Comparison of ENCODE assay signal across 33 cellular contexts in genomic region chr4:45692131-45692530, GRCh38.
"Had no signal": no experiment of that assay in that cellular context is flagged by ENCODE, and none has a peak within 500 bp of the region (broad histone marks: within the 10 kb centered on the region; RNA-seq: fewer than 3 reads in every experiment).

No MANE protein-coding gene starts in this region.

- H3K27ac ChIP-seq: SJSA1, VCaP had no signal

- H3K36me3 ChIP-seq: MG63, SJSA1 had no signal

- H3K4me1 ChIP-seq: SJSA1 had no signal

- H3K27me3 ChIP-seq: MG63, SJSA1 had no signal

- ATAC-seq: activated naive CD8-positive, alpha-beta T cell treated with anti-CD3 and anti-CD28 coated beads, Interleukin-2, amount 50 U/mL, for 24 hours; activated T-cell treated with anti-CD3 and anti-CD28 coated beads, Interleukin-2, amount 50 U/mL, for 4 hours; SK-N-SH treated with all-trans-retinoic acid at 6 μM for 48 hours; T-cell had no signal

- DNase-seq: activated B cell treated with CpG ODN at 0.5 μM for 24 hours; activated CD4-positive, alpha-beta memory T cell treated with anti-CD3 and anti-CD28 coated beads for 36 hours; activated CD4-positive, alpha-beta T cell treated with anti-CD3 and anti-CD28 coated beads for 4 hours; activated CD4-positive, alpha-beta T cell treated with anti-CD3 and anti-CD28 coated beads, Interleukin-2, amount 50 U/mL, for 1 hour; activated CD4-positive, CD25-positive, alpha-beta regulatory T cell treated with anti-CD3 and anti-CD28 coated beads, Interleukin-2, amount 50 U/mL, for 72 hours; activated CD8-positive, alpha-beta memory T cell treated with anti-CD3 and anti-CD28 coated beads, Interleukin-2, amount 50 U/mL, for 4 hours; activated naive CD4-positive, alpha-beta T cell treated with anti-CD3 and anti-CD28 coated beads, Interleukin-2, amount 10 ng/mL, durations not matched to agents 7 days and 5 days; activated naive CD8-positive, alpha-beta T cell treated with anti-CD3 and anti-CD28 coated beads, Interleukin-2, amount 50 U/mL, for 24 hours; activated T-cell treated with anti-CD3 and anti-CD28 coated beads for 4 hours; activated T-cell treated with anti-CD3 and anti-CD28 coated beads, Interleukin-2, amount 50 U/mL, for 4 hours; anterior cingulate cortex; caudate nucleus; cerebellar nuclear complex; Karpas-422; MG63; NCI-H1048; NCI-H1105 treated with DMSO at 0.1 percent for 48 hours; NCI-H1436; NCI-H1694; NCI-H1930; NCI-H2107; NCI-H2171; NCI-H510A; NCI-H526; NCI-H748 treated with DMSO at 0.1 percent for 48 hours; NK-92 treated with Interleukin-12 subunit alpha and Interleukin-12 subunit beta, amount 100 ng/mL, for 24 hours; SHP77 treated with DMSO at 0.1 percent for 48 hours; T-cell; T-helper 2 cell; T-helper 9 cell had no signal

- H3K4me3 ChIP-seq: MG63, SJSA1 had no signal
